In genomic region chr22:46502346-46502745, GRCh38 we compare ENCODE assay signal across 19 cellular contexts.
"Had no signal": no experiment of that assay in that cellular context is flagged by ENCODE, and none has a peak within 500 bp of the region (broad histone marks: within the 10 kb centered on the region; RNA-seq: fewer than 3 reads in every experiment).

No MANE protein-coding gene starts in this region.

- H3K27ac ChIP-seq: adrenal gland, esophagus muscularis mucosa, lower lobe of right lung, thoracic aorta had no signal

- ATAC-seq: activated CD8-positive, alpha-beta T cell treated with anti-CD3 and anti-CD28 coated beads, Interleukin-2, amount 10 ng/mL, durations not matched to agents 7 days and 5 days; activated T-cell treated with anti-CD3 and anti-CD28 coated beads, Interleukin-2, amount 50 U/mL, for 72 hours; lower lobe of right lung; natural killer cell; stimulated activated effector memory CD8-positive, alpha-beta T cell treated with anti-CD3 and anti-CD28 coated beads, Interleukin-12 subunit alpha, Interleukin-12 subunit beta, amount 100 ng/mL, for 72 hours had no signal

- H3K36me3 Mint-ChIP-seq: activated naive CD8-positive, alpha-beta T cell; natural killer cell; stimulated activated effector memory CD8-positive, alpha-beta T cell treated with anti-CD3 and anti-CD28 coated beads, Interleukin-12 subunit alpha, Interleukin-12 subunit beta, amount 100 ng/mL, for 72 hours had no signal

- H3K27ac Mint-ChIP-seq: activated B cell treated with CpG ODN at 0.5 μM for 24 hours; activated CD8-positive, alpha-beta T cell treated with anti-CD3 and anti-CD28 coated beads, Interleukin-2, amount 10 ng/mL, durations not matched to agents 7 days and 5 days; activated naive CD8-positive, alpha-beta T cell; activated T-cell treated with anti-CD3 and anti-CD28 coated beads, Interleukin-2, amount 50 U/mL, for 72 hours; endodermal cell; natural killer cell; stimulated activated effector memory CD8-positive, alpha-beta T cell treated with anti-CD3 and anti-CD28 coated beads, Interleukin-12 subunit alpha, Interleukin-12 subunit beta, amount 100 ng/mL, for 72 hours; stimulated activated naive CD8-positive, alpha-beta T cell treated with anti-CD3 and anti-CD28 coated beads, Interleukin-15, Interleukin-2, amounts not matched to agents 100 ng/mL and 50 ng/mL, for 24 hours had no signal

- H3K4me3 ChIP-seq: adrenal gland, esophagus muscularis mucosa, left lung, lower lobe of right lung, skin epidermis, thoracic aorta had no signal

- H3K4me1 ChIP-seq: esophagus muscularis mucosa, left lung, lower lobe of right lung had no signal

- H3K27me3 ChIP-seq: brain microvascular endothelial cell had no signal

- H3K9me3 ChIP-seq: adrenal gland, esophagus muscularis mucosa, left lung, lower lobe of right lung, thoracic aorta had no signal

- DNase-seq: activated B cell treated with CpG ODN at 0.5 μM for 24 hours; activated CD8-positive, alpha-beta T cell treated with anti-CD3 and anti-CD28 coated beads, Interleukin-2, amount 10 ng/mL, durations not matched to agents 7 days and 5 days; activated naive CD4-positive, alpha-beta T cell; activated T-cell treated with anti-CD3 and anti-CD28 coated beads for 4 hours; activated T-cell treated with anti-CD3 and anti-CD28 coated beads, Interleukin-2, amount 50 U/mL, for 72 hours; adrenal gland; aorta; left lung; lower lobe of right lung; natural killer cell; stimulated activated CD4-positive, alpha-beta T cell treated with anti-CD3 and anti-CD28 coated beads, Interleukin-4, amount 100 ng/mL, for 24 hours had no signal

- H3K36me3 ChIP-seq: adrenal gland, brain microvascular endothelial cell, esophagus muscularis mucosa, left lung, lower lobe of right lung, thoracic aorta had no signal

- H3K9me3 Mint-ChIP-seq: activated B cell treated with CpG ODN at 0.5 μM for 24 hours; activated T-cell treated with anti-CD3 and anti-CD28 coated beads, Interleukin-2, amount 50 U/mL, for 72 hours; natural killer cell; stimulated activated effector memory CD8-positive, alpha-beta T cell treated with anti-CD3 and anti-CD28 coated beads, Interleukin-12 subunit alpha, Interleukin-12 subunit beta, amount 100 ng/mL, for 72 hours; stimulated activated naive CD8-positive, alpha-beta T cell treated with anti-CD3 and anti-CD28 coated beads, Interleukin-15, Interleukin-2, amounts not matched to agents 100 ng/mL and 50 ng/mL, for 24 hours had no signal

- H3K4me3 Mint-ChIP-seq: activated B cell treated with CpG ODN at 0.5 μM for 24 hours; activated CD8-positive, alpha-beta T cell treated with anti-CD3 and anti-CD28 coated beads, Interleukin-2, amount 10 ng/mL, durations not matched to agents 7 days and 5 days; activated naive CD8-positive, alpha-beta T cell; activated T-cell treated with anti-CD3 and anti-CD28 coated beads, Interleukin-2, amount 50 U/mL, for 72 hours; endodermal cell; natural killer cell; stimulated activated effector memory CD8-positive, alpha-beta T cell treated with anti-CD3 and anti-CD28 coated beads, Interleukin-12 subunit alpha, Interleukin-12 subunit beta, amount 100 ng/mL, for 72 hours; stimulated activated naive CD8-positive, alpha-beta T cell treated with anti-CD3 and anti-CD28 coated beads, Interleukin-15, Interleukin-2, amounts not matched to agents 100 ng/mL and 50 ng/mL, for 24 hours had no signal
